Comparison of ENCODE assay signal across 1 cellular context in the genomic region with DNA sequence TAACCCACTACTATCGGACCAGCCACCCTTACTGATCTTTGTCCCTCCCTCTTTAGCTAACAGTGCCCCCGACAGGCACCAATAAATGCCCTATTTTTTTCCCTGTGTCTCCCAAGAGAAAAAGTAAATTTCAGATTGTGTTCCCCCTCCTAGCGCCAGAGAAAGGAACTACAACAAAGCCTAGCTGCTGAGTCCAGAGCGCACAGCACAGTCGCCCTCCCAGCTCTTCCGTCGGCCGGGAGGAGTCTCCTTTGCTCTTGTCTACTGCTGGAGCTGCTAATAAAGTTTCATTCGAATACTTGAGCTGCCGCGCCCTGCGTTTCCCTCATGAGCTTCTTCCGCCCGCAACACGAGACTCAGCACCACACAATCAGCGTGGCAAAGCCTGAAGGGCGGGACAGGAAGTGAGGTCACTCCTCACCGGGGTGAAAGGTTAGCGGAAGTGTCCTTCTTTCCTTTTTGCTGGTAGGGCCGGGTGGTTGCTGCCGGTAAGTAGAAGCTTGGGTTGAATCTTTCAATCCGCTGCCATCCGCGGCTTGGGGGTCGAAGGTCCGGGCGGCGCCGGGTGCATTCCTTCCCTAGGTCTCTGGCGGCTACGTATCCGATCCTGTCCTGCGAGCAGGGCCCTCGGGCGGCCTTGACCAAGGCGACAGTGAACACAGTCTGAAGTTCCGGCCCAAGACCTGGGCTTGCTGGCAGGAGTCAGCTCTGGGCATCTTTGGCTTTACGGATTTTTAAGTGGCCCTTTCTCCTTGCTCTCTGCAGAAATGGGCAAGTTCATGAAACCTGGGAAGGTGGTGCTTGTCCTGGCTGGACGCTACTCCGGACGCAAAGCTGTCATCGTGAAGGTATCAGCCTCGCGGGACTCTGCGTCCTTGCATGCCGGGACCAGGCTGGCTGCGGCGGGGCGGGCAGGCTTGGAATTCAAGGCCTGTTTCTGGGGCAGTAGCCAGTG.
A peak's percentile ranks its signal among the peaks of the same experiment; 100 is the strongest.
TF ChIP-seq lines count a peak whose summit lies in the region.

A gene (plus strand): TSS at position 436 of the 955 bp plus-strand sequence. CDS start 332 bp downstream, at position 768.

TF ChIP-seq in HepG2, 621 proteins besides CTCF, POLR2A, EP300 and RAD21 (continued from another document and continues in another):
- TF ChIP-seq ZNF460 (CRISPR knock-in tag; IDR thresholded peaks at IDR 0.05; ENCODE audit: borderline replicate concordance) (peak; percentile 83; the same call in 1 of the 2 replicates), ZNF484 (CRISPR knock-in tag; IDR thresholded peaks at IDR 0.05; ENCODE audit: borderline replicate concordance, low read depth) (no peak), NR3C1 (CRISPR knock-in tag; IDR thresholded peaks at IDR 0.05) (no peak), ZFY (CRISPR knock-in tag; IDR thresholded peaks at IDR 0.05) (peak; percentile 100), ZNF772 (CRISPR knock-in tag; IDR thresholded peaks at IDR 0.05) (peak; percentile 96), ZBTB8A (CRISPR knock-in tag; IDR thresholded peaks at IDR 0.05; ENCODE audit: borderline replicate concordance, low read depth) (peak; percentile 42; the same call in 1 of the 2 replicates), ZNF143 (CRISPR knock-in tag; IDR thresholded peaks at IDR 0.05) (peak; percentile 74), ZNF33A (CRISPR knock-in tag; IDR thresholded peaks at IDR 0.05; ENCODE audit: borderline replicate concordance) (peak; percentile 91; the same call in 1 of the 2 replicates), GLI4 (CRISPR knock-in tag; IDR thresholded peaks at IDR 0.05; ENCODE audit: borderline replicate concordance) (peak; percentile 52; the same call in 1 of the 2 replicates), ZNF160 (CRISPR knock-in tag; IDR thresholded peaks at IDR 0.05) (peak; percentile 92), POLR2G (IDR thresholded peaks at IDR 0.05; ENCODE audit: low read depth, low read length) (peak; percentile 99), ZNF883 (CRISPR knock-in tag; IDR thresholded peaks at IDR 0.05; ENCODE audit: not compliant biosample characterization) (peak; percentile 79), CEBPB (IDR thresholded peaks at IDR 0.05; ENCODE audit: borderline replicate concordance, low read depth, low read length) (no peak), ZFP62 (CRISPR knock-in tag; IDR thresholded peaks at IDR 0.05) (no peak), ZNF205 (CRISPR knock-in tag; IDR thresholded peaks at IDR 0.05) (peak; percentile 96), CC2D1A (CRISPR knock-in tag; IDR thresholded peaks at IDR 0.05) (no peak; the same call in 1 of the 2 replicates), ARNTL (CRISPR knock-in tag; IDR thresholded peaks at IDR 0.05) (peak; percentile 97), THAP11 (CRISPR knock-in tag; IDR thresholded peaks at IDR 0.05) (peak; percentile 97), SP4 (CRISPR knock-in tag; IDR thresholded peaks at IDR 0.05) (peak; percentile 98), DMAP1 (CRISPR knock-in tag; IDR thresholded peaks at IDR 0.05) (peak; percentile 100), IRF2 (CRISPR knock-in tag; IDR thresholded peaks at IDR 0.05) (peak; percentile 100)
- TF ChIP-seq, protein P1, sequence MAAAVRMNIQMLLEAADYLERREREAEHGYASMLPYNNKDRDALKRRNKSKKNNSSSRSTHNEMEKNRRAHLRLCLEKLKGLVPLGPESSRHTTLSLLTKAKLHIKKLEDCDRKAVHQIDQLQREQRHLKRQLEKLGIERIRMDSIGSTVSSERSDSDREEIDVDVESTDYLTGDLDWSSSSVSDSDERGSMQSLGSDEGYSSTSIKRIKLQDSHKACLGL (CRISPR knock-in tag; IDR thresholded peaks at IDR 0.05) = peak; percentile 92
- TF ChIP-seq, protein P2, sequence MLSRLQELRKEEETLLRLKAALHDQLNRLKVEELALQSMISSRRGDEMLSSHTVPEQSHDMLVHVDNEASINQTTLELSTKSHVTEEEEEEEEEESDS (CRISPR knock-in tag; IDR thresholded peaks at IDR 0.05; ENCODE audit: borderline replicate concordance) = peak; percentile 90; the same call in 1 of the 2 replicates
- TF ChIP-seq, protein P3, sequence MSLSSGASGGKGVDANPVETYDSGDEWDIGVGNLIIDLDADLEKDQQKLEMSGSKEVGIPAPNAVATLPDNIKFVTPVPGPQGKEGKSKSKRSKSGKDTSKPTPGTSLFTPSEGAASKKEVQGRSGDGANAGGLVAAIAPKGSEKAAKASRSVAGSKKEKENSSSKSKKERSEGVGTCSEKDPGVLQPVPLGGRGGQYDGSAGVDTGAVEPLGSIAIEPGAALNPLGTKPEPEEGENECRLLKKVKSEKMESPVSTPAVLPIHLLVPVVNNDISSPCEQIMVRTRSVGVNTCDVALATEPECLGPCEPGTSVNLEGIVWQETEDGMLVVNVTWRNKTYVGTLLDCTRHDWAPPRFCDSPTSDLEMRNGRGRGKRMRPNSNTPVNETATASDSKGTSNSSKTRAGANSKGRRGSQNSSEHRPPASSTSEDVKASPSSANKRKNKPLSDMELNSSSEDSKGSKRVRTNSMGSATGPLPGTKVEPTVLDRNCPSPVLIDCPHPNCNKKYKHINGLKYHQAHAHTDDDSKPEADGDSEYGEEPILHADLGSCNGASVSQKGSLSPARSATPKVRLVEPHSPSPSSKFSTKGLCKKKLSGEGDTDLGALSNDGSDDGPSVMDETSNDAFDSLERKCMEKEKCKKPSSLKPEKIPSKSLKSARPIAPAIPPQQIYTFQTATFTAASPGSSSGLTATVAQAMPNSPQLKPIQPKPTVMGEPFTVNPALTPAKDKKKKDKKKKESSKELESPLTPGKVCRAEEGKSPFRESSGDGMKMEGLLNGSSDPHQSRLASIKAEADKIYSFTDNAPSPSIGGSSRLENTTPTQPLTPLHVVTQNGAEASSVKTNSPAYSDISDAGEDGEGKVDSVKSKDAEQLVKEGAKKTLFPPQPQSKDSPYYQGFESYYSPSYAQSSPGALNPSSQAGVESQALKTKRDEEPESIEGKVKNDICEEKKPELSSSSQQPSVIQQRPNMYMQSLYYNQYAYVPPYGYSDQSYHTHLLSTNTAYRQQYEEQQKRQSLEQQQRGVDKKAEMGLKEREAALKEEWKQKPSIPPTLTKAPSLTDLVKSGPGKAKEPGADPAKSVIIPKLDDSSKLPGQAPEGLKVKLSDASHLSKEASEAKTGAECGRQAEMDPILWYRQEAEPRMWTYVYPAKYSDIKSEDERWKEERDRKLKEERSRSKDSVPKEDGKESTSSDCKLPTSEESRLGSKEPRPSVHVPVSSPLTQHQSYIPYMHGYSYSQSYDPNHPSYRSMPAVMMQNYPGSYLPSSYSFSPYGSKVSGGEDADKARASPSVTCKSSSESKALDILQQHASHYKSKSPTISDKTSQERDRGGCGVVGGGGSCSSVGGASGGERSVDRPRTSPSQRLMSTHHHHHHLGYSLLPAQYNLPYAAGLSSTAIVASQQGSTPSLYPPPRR (CRISPR knock-in tag; IDR thresholded peaks at IDR 0.05; ENCODE audit: borderline replicate concordance) = peak; percentile 90
- TF ChIP-seq, protein P4, sequence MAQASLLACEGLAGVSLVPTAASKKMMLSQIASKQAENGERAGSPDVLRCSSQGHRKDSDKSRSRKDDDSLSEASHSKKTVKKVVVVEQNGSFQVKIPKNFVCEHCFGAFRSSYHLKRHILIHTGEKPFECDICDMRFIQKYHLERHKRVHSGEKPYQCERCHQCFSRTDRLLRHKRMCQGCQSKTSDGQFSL (CRISPR knock-in tag; IDR thresholded peaks at IDR 0.05) = no peak
- TF ChIP-seq, protein P5, sequence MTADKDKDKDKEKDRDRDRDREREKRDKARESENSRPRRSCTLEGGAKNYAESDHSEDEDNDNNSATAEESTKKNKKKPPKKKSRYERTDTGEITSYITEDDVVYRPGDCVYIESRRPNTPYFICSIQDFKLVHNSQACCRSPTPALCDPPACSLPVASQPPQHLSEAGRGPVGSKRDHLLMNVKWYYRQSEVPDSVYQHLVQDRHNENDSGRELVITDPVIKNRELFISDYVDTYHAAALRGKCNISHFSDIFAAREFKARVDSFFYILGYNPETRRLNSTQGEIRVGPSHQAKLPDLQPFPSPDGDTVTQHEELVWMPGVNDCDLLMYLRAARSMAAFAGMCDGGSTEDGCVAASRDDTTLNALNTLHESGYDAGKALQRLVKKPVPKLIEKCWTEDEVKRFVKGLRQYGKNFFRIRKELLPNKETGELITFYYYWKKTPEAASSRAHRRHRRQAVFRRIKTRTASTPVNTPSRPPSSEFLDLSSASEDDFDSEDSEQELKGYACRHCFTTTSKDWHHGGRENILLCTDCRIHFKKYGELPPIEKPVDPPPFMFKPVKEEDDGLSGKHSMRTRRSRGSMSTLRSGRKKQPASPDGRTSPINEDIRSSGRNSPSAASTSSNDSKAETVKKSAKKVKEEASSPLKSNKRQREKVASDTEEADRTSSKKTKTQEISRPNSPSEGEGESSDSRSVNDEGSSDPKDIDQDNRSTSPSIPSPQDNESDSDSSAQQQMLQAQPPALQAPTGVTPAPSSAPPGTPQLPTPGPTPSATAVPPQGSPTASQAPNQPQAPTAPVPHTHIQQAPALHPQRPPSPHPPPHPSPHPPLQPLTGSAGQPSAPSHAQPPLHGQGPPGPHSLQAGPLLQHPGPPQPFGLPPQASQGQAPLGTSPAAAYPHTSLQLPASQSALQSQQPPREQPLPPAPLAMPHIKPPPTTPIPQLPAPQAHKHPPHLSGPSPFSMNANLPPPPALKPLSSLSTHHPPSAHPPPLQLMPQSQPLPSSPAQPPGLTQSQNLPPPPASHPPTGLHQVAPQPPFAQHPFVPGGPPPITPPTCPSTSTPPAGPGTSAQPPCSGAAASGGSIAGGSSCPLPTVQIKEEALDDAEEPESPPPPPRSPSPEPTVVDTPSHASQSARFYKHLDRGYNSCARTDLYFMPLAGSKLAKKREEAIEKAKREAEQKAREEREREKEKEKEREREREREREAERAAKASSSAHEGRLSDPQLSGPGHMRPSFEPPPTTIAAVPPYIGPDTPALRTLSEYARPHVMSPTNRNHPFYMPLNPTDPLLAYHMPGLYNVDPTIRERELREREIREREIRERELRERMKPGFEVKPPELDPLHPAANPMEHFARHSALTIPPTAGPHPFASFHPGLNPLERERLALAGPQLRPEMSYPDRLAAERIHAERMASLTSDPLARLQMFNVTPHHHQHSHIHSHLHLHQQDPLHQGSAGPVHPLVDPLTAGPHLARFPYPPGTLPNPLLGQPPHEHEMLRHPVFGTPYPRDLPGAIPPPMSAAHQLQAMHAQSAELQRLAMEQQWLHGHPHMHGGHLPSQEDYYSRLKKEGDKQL (CRISPR knock-in tag; IDR thresholded peaks at IDR 0.05; ENCODE audit: low read depth) = peak; percentile 82; the same call in 1 of the 2 replicates
- TF ChIP-seq, protein P6, sequence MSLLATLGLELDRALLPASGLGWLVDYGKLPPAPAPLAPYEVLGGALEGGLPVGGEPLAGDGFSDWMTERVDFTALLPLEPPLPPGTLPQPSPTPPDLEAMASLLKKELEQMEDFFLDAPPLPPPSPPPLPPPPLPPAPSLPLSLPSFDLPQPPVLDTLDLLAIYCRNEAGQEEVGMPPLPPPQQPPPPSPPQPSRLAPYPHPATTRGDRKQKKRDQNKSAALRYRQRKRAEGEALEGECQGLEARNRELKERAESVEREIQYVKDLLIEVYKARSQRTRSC (CRISPR knock-in tag; IDR thresholded peaks at IDR 0.05; ENCODE audit: low read depth) = 0 out of 2 replicates have a peak, but pooled peaks have one; percentile 80
- TF ChIP-seq, protein P7, sequence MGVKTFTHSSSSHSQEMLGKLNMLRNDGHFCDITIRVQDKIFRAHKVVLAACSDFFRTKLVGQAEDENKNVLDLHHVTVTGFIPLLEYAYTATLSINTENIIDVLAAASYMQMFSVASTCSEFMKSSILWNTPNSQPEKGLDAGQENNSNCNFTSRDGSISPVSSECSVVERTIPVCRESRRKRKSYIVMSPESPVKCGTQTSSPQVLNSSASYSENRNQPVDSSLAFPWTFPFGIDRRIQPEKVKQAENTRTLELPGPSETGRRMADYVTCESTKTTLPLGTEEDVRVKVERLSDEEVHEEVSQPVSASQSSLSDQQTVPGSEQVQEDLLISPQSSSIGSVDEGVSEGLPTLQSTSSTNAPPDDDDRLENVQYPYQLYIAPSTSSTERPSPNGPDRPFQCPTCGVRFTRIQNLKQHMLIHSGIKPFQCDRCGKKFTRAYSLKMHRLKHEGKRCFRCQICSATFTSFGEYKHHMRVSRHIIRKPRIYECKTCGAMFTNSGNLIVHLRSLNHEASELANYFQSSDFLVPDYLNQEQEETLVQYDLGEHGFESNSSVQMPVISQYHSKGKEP (CRISPR knock-in tag; IDR thresholded peaks at IDR 0.05) = peak; percentile 61
- TF ChIP-seq, protein P8, sequence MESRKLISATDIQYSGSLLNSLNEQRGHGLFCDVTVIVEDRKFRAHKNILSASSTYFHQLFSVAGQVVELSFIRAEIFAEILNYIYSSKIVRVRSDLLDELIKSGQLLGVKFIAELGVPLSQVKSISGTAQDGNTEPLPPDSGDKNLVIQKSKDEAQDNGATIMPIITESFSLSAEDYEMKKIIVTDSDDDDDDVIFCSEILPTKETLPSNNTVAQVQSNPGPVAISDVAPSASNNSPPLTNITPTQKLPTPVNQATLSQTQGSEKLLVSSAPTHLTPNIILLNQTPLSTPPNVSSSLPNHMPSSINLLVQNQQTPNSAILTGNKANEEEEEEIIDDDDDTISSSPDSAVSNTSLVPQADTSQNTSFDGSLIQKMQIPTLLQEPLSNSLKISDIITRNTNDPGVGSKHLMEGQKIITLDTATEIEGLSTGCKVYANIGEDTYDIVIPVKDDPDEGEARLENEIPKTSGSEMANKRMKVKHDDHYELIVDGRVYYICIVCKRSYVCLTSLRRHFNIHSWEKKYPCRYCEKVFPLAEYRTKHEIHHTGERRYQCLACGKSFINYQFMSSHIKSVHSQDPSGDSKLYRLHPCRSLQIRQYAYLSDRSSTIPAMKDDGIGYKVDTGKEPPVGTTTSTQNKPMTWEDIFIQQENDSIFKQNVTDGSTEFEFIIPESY (CRISPR knock-in tag; IDR thresholded peaks at IDR 0.05) = peak; percentile 91
- TF ChIP-seq, protein P9, sequence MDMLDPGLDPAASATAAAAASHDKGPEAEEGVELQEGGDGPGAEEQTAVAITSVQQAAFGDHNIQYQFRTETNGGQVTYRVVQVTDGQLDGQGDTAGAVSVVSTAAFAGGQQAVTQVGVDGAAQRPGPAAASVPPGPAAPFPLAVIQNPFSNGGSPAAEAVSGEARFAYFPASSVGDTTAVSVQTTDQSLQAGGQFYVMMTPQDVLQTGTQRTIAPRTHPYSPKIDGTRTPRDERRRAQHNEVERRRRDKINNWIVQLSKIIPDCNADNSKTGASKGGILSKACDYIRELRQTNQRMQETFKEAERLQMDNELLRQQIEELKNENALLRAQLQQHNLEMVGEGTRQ (IDR thresholded peaks at IDR 0.05; ENCODE audit: low read depth, low read length) = no peak
- TF ChIP-seq, protein P9 (CRISPR knock-in tag; IDR thresholded peaks at IDR 0.05; ENCODE audit: borderline replicate concordance) = peak; percentile 74
